In the genomic region with DNA sequence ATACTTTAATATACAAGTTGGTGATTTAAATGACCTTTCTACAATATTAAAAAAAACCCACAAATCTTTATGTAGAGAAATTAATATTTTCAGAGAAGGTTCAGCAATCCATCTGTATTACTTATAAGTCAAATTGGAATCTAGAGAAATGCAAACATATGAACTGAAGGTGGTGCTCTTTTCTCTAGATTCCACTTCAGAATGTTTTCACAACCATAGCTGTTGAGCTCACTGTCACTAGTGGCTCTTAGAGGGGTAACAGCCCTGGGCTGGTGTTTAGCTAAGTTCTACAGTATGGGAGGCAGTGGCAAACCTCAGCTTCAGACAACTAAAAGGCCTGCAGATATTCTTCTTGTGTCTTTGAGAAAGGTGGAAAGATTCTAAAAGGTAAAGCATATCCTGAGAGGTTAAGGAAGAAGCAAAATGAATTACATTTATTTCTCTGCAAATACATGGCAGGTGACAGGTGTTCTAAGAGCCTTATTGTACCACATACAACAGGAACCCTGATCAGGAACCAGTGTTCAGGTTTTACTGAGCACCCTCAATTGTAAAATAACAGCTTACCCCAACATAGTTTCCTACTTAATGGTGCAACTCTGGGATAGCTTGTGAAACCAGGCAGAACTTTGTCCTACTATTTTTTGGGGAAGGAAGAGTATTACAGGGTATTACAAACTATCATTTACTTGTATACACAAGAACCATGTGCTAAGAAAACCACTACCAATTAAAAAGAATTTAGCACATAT, we compare ENCODE assay signal across 8 cellular contexts. TPM values are rescaled to one million over a fixed set of nuclear protein-coding genes. Genes with fewer than 3 reads are reported as not detected.
DNase-seq lines count a peak whose midpoint lies in the region; ATAC-seq, FAIRE-seq and TF ChIP-seq lines count a peak whose summit lies in the region.

No MANE protein-coding gene starts in this region.

- no peak overlapping the region for H3K4me3 ChIP-seq in KMS-11 (IDR thresholded peaks at IDR 0.05; ENCODE audit: insufficient read depth, low read depth, low read length)
- H3K4me3 ChIP-seq in adrenal gland, result no peak overlapping the region
- H3K4me3 ChIP-seq in right lobe of liver, result no peak overlapping the region
- no peak overlapping the region for H3K4me3 ChIP-seq in ovary
- H3K4me3 ChIP-seq in testis, result no peak overlapping the region

- H3K9me3 ChIP-seq in adrenal gland (replicated peaks in 1 of 3) (no peaks in the 10 kb centered on the region), right lobe of liver (no peaks in the 10 kb centered on the region), ovary (no peaks in the 10 kb centered on the region), testis (no peaks in the 10 kb centered on the region)

- TF ChIP-seq CTCF in KMS-11 (conservative IDR thresholded peaks at IDR 0.05; ENCODE audit: low read depth, low read length), result peak; percentile 23; the same call in 1 of the 2 replicates
- TF ChIP-seq CTCF in adrenal gland (IDR thresholded peaks at IDR 0.05), result peak in 5 of 6 experiments; percentile 4 to 38 (median 31)
- TF ChIP-seq CTCF in right lobe of liver (IDR thresholded peaks at IDR 0.05), result peak; percentile 31 to 52 (median 34)
- TF ChIP-seq CTCF in ovary (IDR thresholded peaks at IDR 0.05), result no peak
- TF ChIP-seq CTCF in testis (IDR thresholded peaks at IDR 0.05), result peak in 1 of 3 experiments; percentile 10

- ATAC-seq in right lobe of liver, result peak; percentile 70 to 86 (median 81)
- ATAC-seq in GM21390 (IDR thresholded peaks at IDR 0.05; ENCODE audit: unreplicated experiment), result no peak

- FAIRE-seq in urothelium cell line (lab: Jason Lieb, UNC), result no peak

- no peaks in the 10 kb centered on the region for H3K27me3 ChIP-seq in KMS-11 (ENCODE audit: insufficient read depth, low read depth)
- H3K27me3 ChIP-seq in adrenal gland, result no peaks in the 10 kb centered on the region
- H3K27me3 ChIP-seq in right lobe of liver, result no peaks in the 10 kb centered on the region
- H3K27me3 ChIP-seq in ovary, result no peaks in the 10 kb centered on the region
- H3K27me3 ChIP-seq in testis, result no peaks in the 10 kb centered on the region

- no peaks in the 10 kb centered on the region for H4K20me1 ChIP-seq in KMS-11 (ENCODE audit: insufficient read depth)

- H3K36me3 ChIP-seq in KMS-11 (ENCODE audit: insufficient read depth), result no peaks in the 10 kb centered on the region; the same call in 1 of the 2 replicates
- H3K36me3 ChIP-seq in adrenal gland (replicated peaks in 1 of 2), result no peaks in the 10 kb centered on the region
- H3K36me3 ChIP-seq in right lobe of liver, result peaks cover 0 to under 1% (median 0%) of the 10 kb centered on the region in 4 donors
- no peaks in the 10 kb centered on the region for H3K36me3 ChIP-seq in ovary
- H3K36me3 ChIP-seq in testis (ENCODE audit: low read depth, missing control alignments), result no peaks in the 10 kb centered on the region

- TF ChIP-seq POLR2A in adrenal gland (IDR thresholded peaks at IDR 0.05) (no peak), right lobe of liver (IDR thresholded peaks at IDR 0.05) (no peak), ovary (IDR thresholded peaks at IDR 0.05) (no peak), testis (IDR thresholded peaks at IDR 0.05) (no peak)

- H3K4me2 ChIP-seq in KMS-11, result no peak overlapping the region

- no peak for TF ChIP-seq EP300 in ovary (IDR thresholded peaks at IDR 0.05)

- no peak overlapping the region for H2AFZ ChIP-seq in KMS-11 (ENCODE audit: low read depth)

- 0 out of 2 replicates have a peak overlapping the region, but pooled peaks have one; percentile 6 for H3K27ac ChIP-seq in KMS-11
- H3K27ac ChIP-seq in adrenal gland, result peak overlapping the region in 1 of 5 donors; percentile 53
- peak overlapping the region in 1 of 3 donors; percentile 2 for H3K27ac ChIP-seq in right lobe of liver
- no peak overlapping the region for H3K27ac ChIP-seq in ovary
- H3K27ac ChIP-seq in testis, result no peak overlapping the region

- no peaks in the 10 kb centered on the region for H3K79me2 ChIP-seq in KMS-11 (ENCODE audit: insufficient read depth, low read depth)

- no peak overlapping the region for H3K9ac ChIP-seq in KMS-11

- intact Hi-C loops in adrenal gland (cut with DNase I), result no loop called here
- intact Hi-C loops in right lobe of liver (cut with DNase I), result no loop called here
- intact Hi-C loops in ovary (cut with DNase I), result no loop called here
- intact Hi-C loops in testis (cut with DNase I; ENCODE audit: low total_unique reads), result no loop called here

- DNase-seq in EH (ENCODE audit: low read depth) (peak; percentile 43), adrenal gland (no peak), right lobe of liver (no peak), ovary (no peak), testis (no peak), urothelium cell line (ENCODE audit: low spot score) (no peak)

- H3K4me1 ChIP-seq in KMS-11 (ENCODE audit: low read depth, poor library complexity, severe bottlenecking), result no peaks in the 10 kb centered on the region
- no peaks in the 10 kb centered on the region for H3K4me1 ChIP-seq in adrenal gland (replicated peaks in 1 of 2)
- H3K4me1 ChIP-seq in right lobe of liver, result peaks cover 0 to 12% (median 0%) of the 10 kb centered on the region in 4 donors
- no peaks in the 10 kb centered on the region for H3K4me1 ChIP-seq in ovary (ENCODE audit: insufficient read depth)
- no peaks in the 10 kb centered on the region for H3K4me1 ChIP-seq in testis

RNA-seq across cellular contexts. Expression of gene SAMHD1, which starts 56.6 kb away (rescaled TPM):
- total RNA-seq in adrenal gland, result 100 to 1,000 TPM in 6 of 8 donors, 10 to 100 TPM in 2; 75.7 to 232 (median 135) TPM
- polyA plus RNA-seq in adrenal gland, result 10 to 100 TPM; 53.7 to 70.5 (median 64.9) TPM
- 10 to 100 TPM; 22.6 to 40.5 (median 30.7) TPM for total RNA-seq in right lobe of liver
- total RNA-seq in ovary, result 100 to 1,000 TPM in 4 of 7 donors, 10 to 100 TPM in 3; 25.4 to 161 (median 103) TPM
- polyA plus RNA-seq in ovary, result 100 to 1,000 TPM in 1 of 2 donors, 10 to 100 TPM in 1; 43.7 to 184 TPM
- total RNA-seq in testis, result 10 to 100 TPM; 61.9 to 79.0 TPM
- 38.7 TPM for polyA plus RNA-seq in testis (ENCODE audit: insufficient read depth, low read depth, low replicate concordance)

Comparison
In these comparisons a context has a peak if more than half of its experiments do, and no peak if none do; other contexts are left out.
1. CTCF ChIP-seq: peak in KMS-11 (single experiment), adrenal gland (5 of 6) and right lobe of liver (4 of 4); none in ovary (0 of 3).